Comparison of ENCODE assay signal across 1 cellular context in genomic region chr16:88649924-88650748, GRCh38.
TF ChIP-seq lines count a peak whose summit lies in the region.

No MANE protein-coding gene starts in this region.

TF ChIP-seq in HepG2, 621 proteins besides CTCF, POLR2A, EP300 and RAD21 (continued from another document and continues in another):
- 0 out of 2 replicates have a peak, but pooled peaks have one; percentile 13 for TF ChIP-seq TFE3 (CRISPR knock-in tag; IDR thresholded peaks at IDR 0.05)
- TF ChIP-seq REL (CRISPR knock-in tag; conservative IDR thresholded peaks at IDR 0.05): no peak
- TF ChIP-seq ZFP36 (IDR thresholded peaks at IDR 0.05; ENCODE audit: borderline replicate concordance, low read depth, low read length, partially characterized antibody): no peak
- no peak for TF ChIP-seq BRCA1 (CRISPR knock-in tag; IDR thresholded peaks at IDR 0.05)
- TF ChIP-seq MYNN (CRISPR knock-in tag; IDR thresholded peaks at IDR 0.05; ENCODE audit: low read depth): no peak
- no peak for TF ChIP-seq DMAP1 (CRISPR knock-in tag; IDR thresholded peaks at IDR 0.05)
- no peak; the same call in 1 of the 2 replicates for TF ChIP-seq SNAPC2 (CRISPR knock-in tag; IDR thresholded peaks at IDR 0.05)
- peak; percentile 21; the same call in 1 of the 2 replicates for TF ChIP-seq SKIL (CRISPR knock-in tag; IDR thresholded peaks at IDR 0.05; ENCODE audit: borderline replicate concordance)
- TF ChIP-seq ZNF331 (CRISPR knock-in tag; IDR thresholded peaks at IDR 0.05): 0 out of 2 replicates have a peak, but pooled peaks have one; percentile 12
- no peak for TF ChIP-seq ZNF34 (CRISPR knock-in tag; IDR thresholded peaks at IDR 0.05; ENCODE audit: borderline replicate concordance)
- TF ChIP-seq ZBTB2 (CRISPR knock-in tag; IDR thresholded peaks at IDR 0.05; ENCODE audit: low read depth): peak; percentile 56
- no peak; the same call in 1 of the 2 replicates for TF ChIP-seq ZNF451 (CRISPR knock-in tag; IDR thresholded peaks at IDR 0.05)
- TF ChIP-seq ZBTB3 (CRISPR knock-in tag; IDR thresholded peaks at IDR 0.05; ENCODE audit: borderline replicate concordance, low read depth): peak; percentile 78; the same call in 1 of the 2 replicates
- TF ChIP-seq MAFK (conservative IDR thresholded peaks at IDR 0.05 in 1 of 2, IDR thresholded peaks at IDR 0.05 in 1 of 2; ENCODE audit: low read length in 2 of 2): no peak
- TF ChIP-seq HINFP (CRISPR knock-in tag; IDR thresholded peaks at IDR 0.05; ENCODE audit: low read depth): no peak; the same call in 1 of the 2 replicates
- TF ChIP-seq ZNF569 (CRISPR knock-in tag; IDR thresholded peaks at IDR 0.05; ENCODE audit: borderline replicate concordance): no peak
- no peak for TF ChIP-seq NFYB (CRISPR knock-in tag; IDR thresholded peaks at IDR 0.05)
- peak; percentile 73 for TF ChIP-seq TAF15 (IDR thresholded peaks at IDR 0.05; ENCODE audit: low read depth, low read length, poor library complexity, severe bottlenecking)
- TF ChIP-seq ZNF547 (CRISPR knock-in tag; IDR thresholded peaks at IDR 0.05): no peak; the same call in 1 of the 2 replicates
- TF ChIP-seq THYN1 (CRISPR knock-in tag; IDR thresholded peaks at IDR 0.05; ENCODE audit: borderline replicate concordance, low read depth): no peak
- no peak for TF ChIP-seq SOX5 (CRISPR knock-in tag; IDR thresholded peaks at IDR 0.05; ENCODE audit: borderline replicate concordance)
- TF ChIP-seq RORA (CRISPR knock-in tag; IDR thresholded peaks at IDR 0.05): no peak
- no peak for TF ChIP-seq ZNF335 (CRISPR knock-in tag; IDR thresholded peaks at IDR 0.05)
- TF ChIP-seq NFIC (IDR thresholded peaks at IDR 0.05; ENCODE audit: low read length): no peak
- no peak for TF ChIP-seq ZSCAN12 (CRISPR knock-in tag; IDR thresholded peaks at IDR 0.05)
- 0 out of 2 replicates have a peak, but pooled peaks have one; percentile 24 for TF ChIP-seq ZSCAN29 (CRISPR knock-in tag; conservative IDR thresholded peaks at IDR 0.05)
- no peak for TF ChIP-seq ELF4 (CRISPR knock-in tag; IDR thresholded peaks at IDR 0.05; ENCODE audit: borderline replicate concordance)
- no peak for TF ChIP-seq ZNF615 (CRISPR knock-in tag; IDR thresholded peaks at IDR 0.05; ENCODE audit: borderline replicate concordance)
- no peak for TF ChIP-seq TARDBP (CRISPR knock-in tag; IDR thresholded peaks at IDR 0.05)
- TF ChIP-seq ZFP36L2 (CRISPR knock-in tag; IDR thresholded peaks at IDR 0.05): no peak
- TF ChIP-seq ZNF550 (CRISPR knock-in tag; IDR thresholded peaks at IDR 0.05; ENCODE audit: borderline replicate concordance): no peak
- no peak for TF ChIP-seq ZSCAN9 (CRISPR knock-in tag; IDR thresholded peaks at IDR 0.05; ENCODE audit: borderline replicate concordance)
- peak; percentile 21; the same call in 1 of the 2 replicates for TF ChIP-seq ONECUT2 (CRISPR knock-in tag; IDR thresholded peaks at IDR 0.05)
- no peak for TF ChIP-seq CSRNP1 (CRISPR knock-in tag; IDR thresholded peaks at IDR 0.05)
- TF ChIP-seq ZNF790 (CRISPR knock-in tag; IDR thresholded peaks at IDR 0.05; ENCODE audit: borderline replicate concordance): no peak
- TF ChIP-seq ZNF460 (CRISPR knock-in tag; IDR thresholded peaks at IDR 0.05; ENCODE audit: borderline replicate concordance): no peak
- TF ChIP-seq HHEX (CRISPR knock-in tag; IDR thresholded peaks at IDR 0.05): no peak; the same call in 1 of the 2 replicates
- TF ChIP-seq ZNF280D (CRISPR knock-in tag; IDR thresholded peaks at IDR 0.05): no peak
- TF ChIP-seq KLF15 (CRISPR knock-in tag; IDR thresholded peaks at IDR 0.05; ENCODE audit: borderline replicate concordance): 0 out of 2 replicates have a peak, but pooled peaks have one; percentile 6
- no peak for TF ChIP-seq MIXL1 (CRISPR knock-in tag; IDR thresholded peaks at IDR 0.05)
- no peak for TF ChIP-seq ZNF891 (CRISPR knock-in tag; IDR thresholded peaks at IDR 0.05)
- TF ChIP-seq PREB (CRISPR knock-in tag; IDR thresholded peaks at IDR 0.05): no peak
- no peak for TF ChIP-seq IRF1 (CRISPR knock-in tag; IDR thresholded peaks at IDR 0.05; ENCODE audit: low read depth)
- no peak for TF ChIP-seq KAT8 (CRISPR knock-in tag; IDR thresholded peaks at IDR 0.05)
- no peak for TF ChIP-seq ZNF484 (CRISPR knock-in tag; IDR thresholded peaks at IDR 0.05; ENCODE audit: borderline replicate concordance, low read depth)
- no peak for TF ChIP-seq NCOA2 (CRISPR knock-in tag; IDR thresholded peaks at IDR 0.05)
- TF ChIP-seq KMT2A (CRISPR knock-in tag; IDR thresholded peaks at IDR 0.05): 0 out of 2 replicates have a peak, but pooled peaks have one; percentile 5
- TF ChIP-seq ZNF468 (CRISPR knock-in tag; IDR thresholded peaks at IDR 0.05): no peak; the same call in 1 of the 2 replicates
- no peak for TF ChIP-seq ZNF282 (IDR thresholded peaks at IDR 0.05; ENCODE audit: partially characterized antibody)
- TF ChIP-seq NBN (conservative IDR thresholded peaks at IDR 0.05): no peak
- TF ChIP-seq HDAC2 (CRISPR knock-in tag; IDR thresholded peaks at IDR 0.05): 0 out of 2 replicates have a peak, but pooled peaks have one; percentile 26
- TF ChIP-seq MLX (CRISPR knock-in tag; IDR thresholded peaks at IDR 0.05): no peak
- no peak for TF ChIP-seq GTF2F1 (IDR thresholded peaks at IDR 0.05; ENCODE audit: low read length)
- no peak for TF ChIP-seq TCF12 (IDR thresholded peaks at IDR 0.05)
- TF ChIP-seq TCF12 (CRISPR knock-in tag; IDR thresholded peaks at IDR 0.05): no peak
- no peak for TF ChIP-seq ZNF776 (CRISPR knock-in tag; IDR thresholded peaks at IDR 0.05)
- no peak for TF ChIP-seq BCL6 (CRISPR knock-in tag; IDR thresholded peaks at IDR 0.05)
- no peak for TF ChIP-seq SALL2 (CRISPR knock-in tag; IDR thresholded peaks at IDR 0.05)
